Comparison of ENCODE assay signal across 1 cellular context in genomic region chr20:57589728-57590484, GRCh38.
A peak's percentile ranks its signal among the peaks of the same experiment; 100 is the strongest.
TF ChIP-seq lines count a peak whose summit lies in the region.

No MANE protein-coding gene starts in this region.

TF ChIP-seq in HepG2, 621 proteins besides CTCF, POLR2A, EP300 and RAD21 (continued from another document and continues in another):
- TF ChIP-seq HBP1 (CRISPR knock-in tag; IDR thresholded peaks at IDR 0.05; ENCODE audit: low read depth) (peak; percentile 85; the same call in 1 of the 2 replicates), ZNF674 (CRISPR knock-in tag; IDR thresholded peaks at IDR 0.05; ENCODE audit: low read depth) (no peak), ZBTB3 (CRISPR knock-in tag; IDR thresholded peaks at IDR 0.05; ENCODE audit: borderline replicate concordance, low read depth) (no peak), MLX (CRISPR knock-in tag; IDR thresholded peaks at IDR 0.05) (peak; percentile 82; the same call in 1 of the 2 replicates), KLF13 (CRISPR knock-in tag; IDR thresholded peaks at IDR 0.05) (no peak), PCBP2 (optimal IDR thresholded peaks at IDR 0.05; ENCODE audit: low read depth, low read length, poor library complexity, severe bottlenecking) (no peak), ZNF205 (CRISPR knock-in tag; IDR thresholded peaks at IDR 0.05) (peak; percentile 84), ZZZ3 (CRISPR knock-in tag; IDR thresholded peaks at IDR 0.05; ENCODE audit: borderline replicate concordance) (peak; percentile 77; the same call in 1 of the 2 replicates), KDM2A (CRISPR knock-in tag; IDR thresholded peaks at IDR 0.05; ENCODE audit: borderline replicate concordance, low read depth) (0 out of 2 replicates have a peak, but pooled peaks have one; percentile 20), MTA3 (CRISPR knock-in tag; IDR thresholded peaks at IDR 0.05) (no peak), ZNF598 (CRISPR knock-in tag; IDR thresholded peaks at IDR 0.05; ENCODE audit: borderline replicate concordance) (peak; percentile 61; the same call in 1 of the 2 replicates), TARDBP (CRISPR knock-in tag; IDR thresholded peaks at IDR 0.05) (peak; percentile 87), ZNF510 (CRISPR knock-in tag; IDR thresholded peaks at IDR 0.05; ENCODE audit: low read depth) (0 out of 2 replicates have a peak, but pooled peaks have one; percentile 39), ZFP37 (CRISPR knock-in tag; IDR thresholded peaks at IDR 0.05; ENCODE audit: borderline replicate concordance) (peak; percentile 24; the same call in 1 of the 2 replicates), POLR2AphosphoS5 (IDR thresholded peaks at IDR 0.05; ENCODE audit: low read depth, low read length) (peak; percentile 53), ZNF160 (CRISPR knock-in tag; IDR thresholded peaks at IDR 0.05) (no peak), ZNF337 (CRISPR knock-in tag; IDR thresholded peaks at IDR 0.05; ENCODE audit: borderline replicate concordance, low read depth) (no peak), DDIT3 (CRISPR knock-in tag; IDR thresholded peaks at IDR 0.05) (no peak), ZBED4 (CRISPR knock-in tag; IDR thresholded peaks at IDR 0.05; ENCODE audit: borderline replicate concordance) (peak; percentile 56; the same call in 1 of the 2 replicates), TEAD2 (CRISPR knock-in tag; IDR thresholded peaks at IDR 0.05) (no peak), ZBTB4 (CRISPR knock-in tag; IDR thresholded peaks at IDR 0.05; ENCODE audit: borderline replicate concordance) (peak; percentile 83; the same call in 1 of the 2 replicates), ZNF672 (CRISPR knock-in tag; IDR thresholded peaks at IDR 0.05) (no peak), HMG20A (CRISPR knock-in tag; IDR thresholded peaks at IDR 0.05; ENCODE audit: borderline replicate concordance) (peak; percentile 53), ZNF224 (CRISPR knock-in tag; IDR thresholded peaks at IDR 0.05) (no peak), NFATC3 (CRISPR knock-in tag; IDR thresholded peaks at IDR 0.05) (no peak), ZNF687 (CRISPR knock-in tag; IDR thresholded peaks at IDR 0.05) (peak; percentile 99), ZNF276 (CRISPR knock-in tag; IDR thresholded peaks at IDR 0.05; ENCODE audit: low read depth) (no peak), NR2F1 (CRISPR knock-in tag; IDR thresholded peaks at IDR 0.05) (peak in 1 of 2 experiments; percentile 11; a peak in 1 of 4 replicates), ZFX (CRISPR knock-in tag; IDR thresholded peaks at IDR 0.05; ENCODE audit: low read depth) (peak; percentile 95), ZNF660 (CRISPR knock-in tag; IDR thresholded peaks at IDR 0.05; ENCODE audit: borderline replicate concordance, low read depth) (no peak), LCORL (IDR thresholded peaks at IDR 0.05) (no peak), LCORL (CRISPR knock-in tag; IDR thresholded peaks at IDR 0.05) (peak; percentile 96), ZNF589 (CRISPR knock-in tag; conservative IDR thresholded peaks at IDR 0.05) (peak; percentile 47; the same call in 1 of the 2 replicates), KMT2A (CRISPR knock-in tag; IDR thresholded peaks at IDR 0.05) (peak; percentile 0; the same call in 1 of the 2 replicates), ATF3 (CRISPR knock-in tag; IDR thresholded peaks at IDR 0.05) (no peak), NFE2L2 (IDR thresholded peaks at IDR 0.05; ENCODE audit: low read length) (no peak), GMEB1 (CRISPR knock-in tag; IDR thresholded peaks at IDR 0.05; ENCODE audit: borderline replicate concordance) (no peak), ZNF550 (CRISPR knock-in tag; IDR thresholded peaks at IDR 0.05; ENCODE audit: borderline replicate concordance) (no peak), IRX3 (CRISPR knock-in tag; IDR thresholded peaks at IDR 0.05; ENCODE audit: borderline replicate concordance, low read depth) (peak; percentile 42; the same call in 1 of the 2 replicates), FOXA3 (CRISPR knock-in tag; IDR thresholded peaks at IDR 0.05) (peak; percentile 73), REPIN1 (CRISPR knock-in tag; IDR thresholded peaks at IDR 0.05; ENCODE audit: borderline replicate concordance, low read depth) (peak; percentile 74), MZF1 (CRISPR knock-in tag; IDR thresholded peaks at IDR 0.05; ENCODE audit: borderline replicate concordance) (peak; percentile 82; the same call in 1 of the 2 replicates), ESRRA (CRISPR knock-in tag; IDR thresholded peaks at IDR 0.05; ENCODE audit: low read depth) (peak; percentile 71), SNAPC5 (CRISPR knock-in tag; IDR thresholded peaks at IDR 0.05; ENCODE audit: borderline replicate concordance) (0 out of 2 replicates have a peak, but pooled peaks have one; percentile 42)
